Comparison of ENCODE assay signal across 22 cellular contexts in genomic region chr4:4990329-4990728, GRCh38. TPM values are rescaled to one million over a fixed set of nuclear protein-coding genes. Genes with fewer than 3 reads are reported as not detected.
DNase-seq lines count a peak whose midpoint lies in the region; ATAC-seq and TF ChIP-seq lines count a peak whose summit lies in the region.
"Had no signal": no experiment of that assay in that cellular context is flagged by ENCODE, and none has a peak within 500 bp of the region (broad histone marks: within the 10 kb centered on the region; RNA-seq: fewer than 3 reads in every experiment).

No MANE protein-coding gene starts in this region.

- no peak overlapping the region for H3K4me3 ChIP-seq in heart left ventricle
- no peak overlapping the region for H3K4me3 ChIP-seq in fibroblast of mammary gland (ENCODE audit: control insufficient read depth, low read depth, low read length)
- no peak overlapping the region for H3K4me3 ChIP-seq in vagina
- H3K4me3 ChIP-seq: BLaER1 treated with 17β-estradiol and CSF1 and Interleukin-3, amounts not matched to agents 10 nM and 100 nM; Peyer's patch; psoas muscle; tibial nerve had no signal

- peak overlapping the region in 2 of 3 experiments; percentile 17 to 88 for H3K27ac Mint-ChIP-seq in nephron
- H3K27ac Mint-ChIP-seq: activated CD8-positive, alpha-beta T cell treated with anti-CD3 and anti-CD28 coated beads, Interleukin-2, amount 10 ng/mL, durations not matched to agents 7 days and 5 days; activated T-cell treated with anti-CD3 and anti-CD28 coated beads, Interleukin-2, amount 50 U/mL, for 72 hours had no signal

- H3K4me1 ChIP-seq in heart left ventricle = peaks cover 0 to 19% (median 2%) of the 10 kb centered on the region in 12 donors
- H3K4me1 ChIP-seq in vagina = peaks cover 24% of the 10 kb centered on the region
- H3K4me1 ChIP-seq: psoas muscle had no signal

- intact Hi-C loops in Right ventricle myocardium inferior (cut with DNase I) (loop anchor here (10.0 kb wide), 1 partner anchor 506 kb away; no protein-coding TSS in a partner anchor), heart left ventricle (cut with DNase I) (loop anchor here in 9 of 10 donors (5.0 to 10.0 kb wide), 6 partner anchors 144 to 824 kb away; no protein-coding TSS in a partner anchor), vagina (cut with DNase I) (loop anchor here (5.0 kb wide), 1 partner anchor 128 kb away; no protein-coding TSS in a partner anchor)

- H3K4me3 Mint-ChIP-seq in nephron = no peak overlapping the region
- H3K4me3 Mint-ChIP-seq: activated CD8-positive, alpha-beta T cell treated with anti-CD3 and anti-CD28 coated beads, Interleukin-2, amount 10 ng/mL, durations not matched to agents 7 days and 5 days; activated T-cell treated with anti-CD3 and anti-CD28 coated beads, Interleukin-2, amount 50 U/mL, for 72 hours; neural crest cell had no signal

- ATAC-seq in Right ventricle myocardium inferior (peak; percentile 20), heart left ventricle (no peak)
- ATAC-seq: activated CD8-positive, alpha-beta T cell treated with anti-CD3 and anti-CD28 coated beads, Interleukin-2, amount 10 ng/mL, durations not matched to agents 7 days and 5 days; activated T-cell treated with anti-CD3 and anti-CD28 coated beads, Interleukin-2, amount 50 U/mL, for 72 hours had no signal

- no peaks in the 10 kb centered on the region for H3K36me3 Mint-ChIP-seq in nephron (ENCODE audit: low read depth)

- H3K27ac ChIP-seq in heart left ventricle = peak overlapping the region in 2 of 12 donors; percentile 55 to 83
- peak overlapping the region; percentile 62 for H3K27ac ChIP-seq in vagina
- H3K27ac ChIP-seq: 22Rv1, psoas muscle had no signal

- WGBS in heart left ventricle, 4 donors = 86 to 92% (median 90%) methylated on average over 3 of the region's 3 CpGs

- H3K36me3 ChIP-seq in heart left ventricle (no peaks in the 10 kb centered on the region), vagina (no peaks in the 10 kb centered on the region)
- H3K36me3 ChIP-seq: BLaER1 treated with 17β-estradiol and CSF1 and Interleukin-3, amounts not matched to agents 10 nM and 100 nM; Peyer's patch; tibial nerve had no signal

- CTCF ChIA-PET in GM10248 (lab: Yijun Ruan, JAX) = interaction anchor here (1.0 kb wide), 1 partner anchor 9 kb away, joined by 3 read pairs; no protein-coding TSS in a partner anchor

- H3K27me3 Mint-ChIP-seq in nephron (ENCODE audit: low read depth) = peaks cover 15% of the 10 kb centered on the region

- H3K9me3 Mint-ChIP-seq in nephron = no peaks in the 10 kb centered on the region
- H3K9me3 Mint-ChIP-seq: activated T-cell treated with anti-CD3 and anti-CD28 coated beads, Interleukin-2, amount 50 U/mL, for 72 hours; neural crest cell had no signal

- TF ChIP-seq POLR2A in heart left ventricle (IDR thresholded peaks at IDR 0.05) (no peak), vagina (IDR thresholded peaks at IDR 0.05) (no peak)

- TF ChIP-seq CTCF in heart left ventricle (IDR thresholded peaks at IDR 0.05) (no peak), fibroblast of mammary gland (conservative IDR thresholded peaks at IDR 0.05; ENCODE audit: control insufficient read depth, insufficient read depth, low read depth, low read length) (no peak), nephron (IDR thresholded peaks at IDR 0.05; ENCODE audit: unreplicated experiment in 3 of 3) (no peak), vagina (IDR thresholded peaks at IDR 0.05) (no peak), GM10248 (IDR thresholded peaks at IDR 0.05; ENCODE audit: control extremely low read depth, extremely low read depth, low read depth, missing control alignments) (no peak)

- H3K9me3 ChIP-seq in heart left ventricle (no peaks in the 10 kb centered on the region), vagina (no peaks in the 10 kb centered on the region)
- H3K9me3 ChIP-seq: BLaER1 treated with 17β-estradiol and CSF1 and Interleukin-3, amounts not matched to agents 10 nM and 100 nM; Peyer's patch; psoas muscle; SK-N-SH; tibial nerve had no signal

- H3K27me3 ChIP-seq in heart left ventricle (peaks cover 0 to 9% (median 6%) of the 10 kb centered on the region in 9 donors), vagina (no peaks in the 10 kb centered on the region)
- H3K27me3 ChIP-seq: BLaER1 treated with 17β-estradiol and CSF1 and Interleukin-3, amounts not matched to agents 10 nM and 100 nM; Peyer's patch; tibial nerve had no signal

- DNase-seq in Right ventricle myocardium inferior (ENCODE audit: missing footprints) = no peak
- no peak for DNase-seq in heart left ventricle
- DNase-seq in fibroblast of mammary gland (ENCODE audit: low read depth) = peak; percentile 28
- no peak for DNase-seq in vagina (ENCODE audit: extremely low spot score in 2 of 2)
- no peak for DNase-seq in DMS53 treated with DMSO at 0.1 percent for 48 hours (lab: John Stamatoyannopoulos, UW; ENCODE audit: unreplicated experiment)
- DNase-seq in GM10248 (ENCODE audit: extremely low spot score) = no peak
- DNase-seq in stimulated activated naive CD4-positive, alpha-beta T cell treated with Interleukin-2 at 50 U/mL for 16 hours (lab: John Stamatoyannopoulos, UW) = no peak
- DNase-seq: activated CD8-positive, alpha-beta T cell treated with anti-CD3 and anti-CD28 coated beads, Interleukin-2, amount 10 ng/mL, durations not matched to agents 7 days and 5 days; activated naive CD4-positive, alpha-beta T cell treated with anti-CD3 and anti-CD28 coated beads, Interleukin-2, amount 50 U/mL, for 16 hours; activated T-cell treated with anti-CD3 and anti-CD28 coated beads, Interleukin-2, amount 50 U/mL, for 72 hours; DMS 273 treated with DMSO at 0.1 percent for 48 hours; GF-D8; midbrain; NCI-H1930 had no signal

- H3K4me1 Mint-ChIP-seq in nephron = peaks cover 16% of the 10 kb centered on the region

- POLR2A ChIA-PET in GM10248 (lab: Yijun Ruan, JAX) = no interaction called here

RNA-seq across cellular contexts. Expression of gene CYTL1, which starts 28.9 kb away (rescaled TPM):
- 0.81 TPM for total RNA-seq in Right ventricle myocardium inferior
- total RNA-seq in heart left ventricle = 1 to 10 TPM in 1 of 9 donors, under 1 TPM in 2, not detected in 6; 0.78 to 2.5 (median 0.93) TPM
- polyA plus RNA-seq in heart left ventricle = not detected
- 2.0 TPM for total RNA-seq in vagina
- total RNA-seq: activated CD8-positive, alpha-beta T cell treated with anti-CD3 and anti-CD28 coated beads, Interleukin-2, amount 10 ng/mL, durations not matched to agents 7 days and 5 days; activated T-cell treated with anti-CD3 and anti-CD28 coated beads, Interleukin-2, amount 50 U/mL, for 72 hours had no signal
